ENCODE assay signal across 15 cellular contexts in the genomic region with DNA sequence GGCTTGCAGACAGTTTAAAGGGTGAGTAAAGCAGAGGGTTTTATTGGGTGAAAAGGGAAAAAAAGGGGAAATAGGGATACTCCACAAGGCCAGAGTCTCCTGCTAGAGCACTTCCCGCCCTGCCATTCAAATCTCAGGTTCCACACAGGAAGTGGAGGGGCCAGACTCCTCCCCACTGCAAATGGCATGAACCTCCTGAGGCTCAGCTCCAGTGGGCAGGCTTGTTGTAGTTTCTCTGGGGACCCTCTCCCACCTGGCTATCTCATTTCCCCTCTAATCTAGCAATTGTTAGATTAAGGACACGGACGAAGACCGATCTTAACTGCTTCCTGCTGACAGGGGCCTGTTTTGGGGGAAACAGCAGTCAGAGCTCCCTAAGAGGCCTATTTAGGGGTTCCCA. TPM values are rescaled to one million over a fixed set of nuclear protein-coding genes. Genes with fewer than 3 reads are reported as not detected.
A peak's percentile ranks its signal among the peaks of the same experiment; 100 is the strongest.
DNase-seq lines count a peak whose midpoint lies in the region; ATAC-seq, FAIRE-seq and TF ChIP-seq lines count a peak whose summit lies in the region.
"Had no signal": no experiment of that assay in that cellular context is flagged by ENCODE, and none has a peak within 500 bp of the region (broad histone marks: within the 10 kb centered on the region; RNA-seq: fewer than 3 reads in every experiment).

No MANE protein-coding gene starts in this region.

- H3K9me2 ChIP-seq in Karpas-422 (replicated peaks; ENCODE audit: insufficient read depth, low read length), result no peaks in the 10 kb centered on the region
- H3K9me2 ChIP-seq in PC-9 (ENCODE audit: insufficient read depth), result no peaks in the 10 kb centered on the region; the same call in 1 of the 2 replicates

- no peaks in the 10 kb centered on the region for H4K20me1 ChIP-seq in Karpas-422 (ENCODE audit: insufficient read depth, low read depth, low read length)
- no peaks in the 10 kb centered on the region; the same call in none of the 2 replicates for H4K20me1 ChIP-seq in PC-9 (ENCODE audit: insufficient read depth)

- H3K79me2 ChIP-seq in Karpas-422 (ENCODE audit: low read length), result peaks cover 93% of the 10 kb centered on the region
- H3K79me2 ChIP-seq in PC-9 (ENCODE audit: low read depth), result peaks cover 45% of the 10 kb centered on the region

- peak overlapping the region; percentile 30 for H3K4me2 ChIP-seq in Karpas-422 (ENCODE audit: low read depth, low read length, poor library complexity, severe bottlenecking)
- no peak overlapping the region for H3K4me2 ChIP-seq in PC-9

- H3K4me3 ChIP-seq in GM06990 (replicated peaks; ENCODE audit: low read depth, low read length) (peak overlapping the region; percentile 44), Karpas-422 (ENCODE audit: low read length) (no peak overlapping the region), kidney (ENCODE audit: low read length in 2 of 2) (no peak overlapping the region), PC-9 (no peak overlapping the region)
- H3K4me3 ChIP-seq: esophagus muscularis mucosa had no signal

- H3K4me1 Mint-ChIP-seq in endothelial cell (ENCODE audit: unreplicated experiment) (peaks cover 14% of the 10 kb centered on the region), osteocyte (ENCODE audit: unreplicated experiment) (peaks cover 17% of the 10 kb centered on the region)

- intact Hi-C loops in kidney (cut with DNase I) (no loop called here), PC-9 (cut with micrococcal nuclease; ENCODE audit: unreplicated experiment) (no loop called here)

- no peaks in the 10 kb centered on the region for H3K9me3 Mint-ChIP-seq in endothelial cell (ENCODE audit: unreplicated experiment)
- no peaks in the 10 kb centered on the region for H3K9me3 Mint-ChIP-seq in osteocyte (ENCODE audit: unreplicated experiment)
- H3K9me3 Mint-ChIP-seq: activated naive CD8-positive, alpha-beta T cell treated with anti-CD3 and anti-CD28 coated beads, Interleukin-2, amount 10 ng/mL, durations not matched to agents 7 days and 5 days had no signal

- H3K27me3 Mint-ChIP-seq in endothelial cell (ENCODE audit: unreplicated experiment), result peaks cover 2% of the 10 kb centered on the region
- H3K27me3 Mint-ChIP-seq in osteocyte (ENCODE audit: unreplicated experiment), result no peaks in the 10 kb centered on the region
- H3K27me3 Mint-ChIP-seq: activated naive CD8-positive, alpha-beta T cell treated with anti-CD3 and anti-CD28 coated beads, Interleukin-2, amount 10 ng/mL, durations not matched to agents 7 days and 5 days had no signal

- H3K9me3 ChIP-seq in Karpas-422 (ENCODE audit: low read length) (no peaks in the 10 kb centered on the region), kidney (ENCODE audit: control insufficient read depth in 1 of 2, low read length in 2 of 2) (no peaks in the 10 kb centered on the region), PC-9 (ENCODE audit: insufficient read depth, low read depth) (no peaks in the 10 kb centered on the region)
- H3K9me3 ChIP-seq: esophagus muscularis mucosa had no signal

- no peak for FAIRE-seq in kidney (lab: Jason Lieb, UNC)
- FAIRE-seq: colon, H54, TTC549 had no signal

- H3K9ac ChIP-seq in Karpas-422 (ENCODE audit: low read length), result no peak overlapping the region
- no peak overlapping the region for H3K9ac ChIP-seq in kidney (ENCODE audit: low read length in 2 of 2)

- CTCF ChIA-PET in PC-9 (lab: Charles Lee), result no interaction called here

- TF ChIP-seq CTCF in GM06990 (IDR thresholded peaks at IDR 0.05; ENCODE audit: insufficient read depth, low read length, poor library complexity, severe bottlenecking) (no peak), endothelial cell (IDR thresholded peaks at IDR 0.05; ENCODE audit: unreplicated experiment) (no peak), osteocyte (IDR thresholded peaks at IDR 0.05) (no peak), kidney (IDR thresholded peaks at IDR 0.05; ENCODE audit: borderline replicate concordance, extremely low read depth, insufficient read depth) (no peak), PC-9 (conservative IDR thresholded peaks at IDR 0.05) (no peak)

- H3F3A ChIP-seq in PC-9 (ENCODE audit: insufficient read depth, low read depth), result no peaks in the 10 kb centered on the region; the same call in 1 of the 2 replicates

- POLR2A ChIA-PET in PC-9 (lab: Charles Lee; ENCODE audit: unreplicated experiment), result no interaction called here

- H3K36me3 ChIP-seq in GM06990 (ENCODE audit: control insufficient read depth, insufficient read depth, low read length) (no peaks in the 10 kb centered on the region; the same call in 1 of the 2 replicates), Karpas-422 (ENCODE audit: insufficient read depth, low read length) (0 out of 2 replicates have a peak, but pooled peaks cover 3% of the 10 kb centered on the region), kidney (ENCODE audit: control insufficient read depth in 1 of 2, insufficient read depth in 2 of 2, low read length in 2 of 2) (no peaks in the 10 kb centered on the region), PC-9 (ENCODE audit: low read depth) (no peaks in the 10 kb centered on the region)
- H3K36me3 ChIP-seq: esophagus muscularis mucosa had no signal

- H3K4me3 Mint-ChIP-seq in endothelial cell (ENCODE audit: unreplicated experiment) (no peak overlapping the region), osteocyte (ENCODE audit: unreplicated experiment) (no peak overlapping the region)
- H3K4me3 Mint-ChIP-seq: activated naive CD8-positive, alpha-beta T cell treated with anti-CD3 and anti-CD28 coated beads, Interleukin-2, amount 10 ng/mL, durations not matched to agents 7 days and 5 days had no signal

- no TSS peak for BruUV-seq in PC-9 (replicated peaks; lab: Mats Ljungman, UMichigan)

- H3K27ac ChIP-seq in Karpas-422 (ENCODE audit: low read length) (no peak overlapping the region), kidney (ENCODE audit: low read depth in 2 of 2, low read length in 2 of 2) (no peak overlapping the region), PC-9 (no peak overlapping the region)
- H3K27ac ChIP-seq: esophagus muscularis mucosa had no signal

- H3K36me3 Mint-ChIP-seq in endothelial cell (ENCODE audit: low read depth, unreplicated experiment) (peaks cover 9% of the 10 kb centered on the region), osteocyte (ENCODE audit: unreplicated experiment) (peaks cover 8% of the 10 kb centered on the region)

- H3K27ac Mint-ChIP-seq in endothelial cell (ENCODE audit: unreplicated experiment), result peak overlapping the region; percentile 5
- no peak overlapping the region for H3K27ac Mint-ChIP-seq in osteocyte (ENCODE audit: unreplicated experiment)
- H3K27ac Mint-ChIP-seq: activated naive CD8-positive, alpha-beta T cell treated with anti-CD3 and anti-CD28 coated beads, Interleukin-2, amount 10 ng/mL, durations not matched to agents 7 days and 5 days had no signal

- H3K27me3 ChIP-seq in GM06990 (replicated peaks; ENCODE audit: control insufficient read depth, insufficient read depth, low read length) (no peaks in the 10 kb centered on the region), Karpas-422 (ENCODE audit: low read length) (no peaks in the 10 kb centered on the region), PC-9 (ENCODE audit: insufficient read depth, low read depth) (no peaks in the 10 kb centered on the region)
- H3K27me3 ChIP-seq: esophagus muscularis mucosa had no signal

- ATAC-seq in GM18502 (IDR thresholded peaks at IDR 0.05; ENCODE audit: poor library complexity, unreplicated experiment), result no peak

- DNase-seq in GM06990 (ENCODE audit: extremely low read depth, insufficient read length) (peak; percentile 15), Karpas-422 (no peak), endothelial cell (ENCODE audit: low spot score) (peak; percentile 43), osteocyte (ENCODE audit: extremely low spot score, unreplicated experiment) (peak; percentile 63), kidney (no peak), SKM-1 treated with dmso at 0.1 percent for 144 hours (lab: John Stamatoyannopoulos, UW; ENCODE audit: unreplicated experiment) (no peak), PC-9 (no peak)
- DNase-seq: activated naive CD8-positive, alpha-beta T cell treated with anti-CD3 and anti-CD28 coated beads, Interleukin-2, amount 10 ng/mL, durations not matched to agents 7 days and 5 days; NCI-H1092 treated with DMSO at 0.1 percent for 48 hours; NCI-H510A treated with DMSO at 0.1 percent for 48 hours had no signal

- H3K4me1 ChIP-seq in Karpas-422 (ENCODE audit: low read length) (peaks cover 30% of the 10 kb centered on the region), kidney (ENCODE audit: control insufficient read depth in 1 of 2, insufficient read depth in 1 of 2, low read depth in 1 of 2, low read length in 2 of 2) (no peaks in the 10 kb centered on the region), PC-9 (replicated peaks; ENCODE audit: insufficient read depth) (no peaks in the 10 kb centered on the region)

- H2AFZ ChIP-seq in Karpas-422 (ENCODE audit: low read length) (no peak overlapping the region), PC-9 (no peak overlapping the region)

RNA-seq across cellular contexts. Expression of gene TAOK1, which starts 43.4 kb away (rescaled TPM):
- 39.6 and 47.5 TPM in 2 replicates for total RNA-seq in Karpas-422 (2014; rRNA removed; shearing (Covaris generic); ENCODE audit: low replicate concordance)
- 95.5 TPM for total RNA-seq in endothelial cell (ENCODE audit: unreplicated experiment)
- 79.7 and 81.1 TPM in 2 replicates for total RNA-seq in osteocyte
- 74.9 TPM for total RNA-seq in kidney
- polyA plus RNA-seq in kidney (ENCODE audit: insufficient read depth, low read depth, low replicate concordance), result 5.0 TPM
- total RNA-seq in PC-9 (2021), result 39.0 and 51.1 TPM in 2 replicates

Comparison
In these comparisons a context has a peak if more than half of its experiments do, and no peak if none do; other contexts are left out.
1. DNase-seq: peak in GM06990 (single experiment), endothelial cell (single experiment) and osteocyte (single experiment); none in Karpas-422 (single experiment), kidney (single experiment), SKM-1 treated with dmso at 0.1 percent for 144 hours (single experiment) and PC-9 (0 of 2).